Comparison of ENCODE assay signal across 15 cellular contexts in the genomic region with DNA sequence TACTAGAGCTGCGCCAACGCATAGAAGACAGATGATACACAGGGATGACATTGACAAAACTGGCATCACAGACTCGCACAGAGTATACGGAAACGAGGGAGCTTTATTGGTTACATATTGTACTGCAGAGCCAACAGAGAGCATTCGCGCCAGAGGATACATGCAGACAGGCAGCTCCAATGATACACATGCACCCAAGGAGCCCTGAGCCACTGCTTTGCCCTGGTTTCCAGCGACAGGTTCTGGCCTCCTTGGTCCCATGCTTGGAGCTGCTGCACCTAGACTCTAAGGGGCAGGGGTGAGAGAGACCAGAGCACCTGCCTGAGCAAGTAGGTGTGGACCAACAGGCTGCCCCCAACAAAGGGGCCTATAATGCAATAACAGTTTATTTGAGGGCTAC.
DNase-seq lines count a peak whose midpoint lies in the region; ATAC-seq and TF ChIP-seq lines count a peak whose summit lies in the region.
"Had no signal": no experiment of that assay in that cellular context is flagged by ENCODE, and none has a peak within 500 bp of the region (broad histone marks: within the 10 kb centered on the region; RNA-seq: fewer than 3 reads in every experiment).

No MANE protein-coding gene starts in this region.

- WGBS in endodermal cell (ENCODE audit: insufficient coverage in 1 of 2, insufficient read length in 1 of 2), 2 experiments: 95 to 97% methylated on average over 8 of the region's 8 CpGs

- H3K9ac ChIP-seq in endodermal cell (ENCODE audit: extremely low read depth, low read length, poor library complexity, severe bottlenecking): no peak overlapping the region
- H3K9ac ChIP-seq: GM23248 had no signal

- H3K9me3 Mint-ChIP-seq in endodermal cell: no peaks in the 10 kb centered on the region
- no peaks in the 10 kb centered on the region for H3K9me3 Mint-ChIP-seq in activated T-helper 1 cell treated with anti-CD3 and anti-CD28 coated beads, Interleukin-12 subunit alpha, Interleukin-12 subunit beta, Interleukin-2, Interleukin-4 antibody, amounts not matched to agents 30 ng/mL and 10 ng/mL and 1 ng/mL, durations not matched to agents 14 hours and 24 hours and 36 hours

- peak overlapping the region; percentile 43 for H3K27ac ChIP-seq in cardiac muscle cell
- no peak overlapping the region for H3K27ac ChIP-seq in left ventricle myocardium inferior (replicated peaks)
- H3K27ac ChIP-seq in VCaP: peak overlapping the region; percentile 89
- peak overlapping the region; percentile 8 for H3K27ac ChIP-seq in endodermal cell (ENCODE audit: low read depth, low read length)
- H3K27ac ChIP-seq: GM23248 had no signal

- no peaks in the 10 kb centered on the region for H3K4me1 Mint-ChIP-seq in endodermal cell
- H3K4me1 Mint-ChIP-seq in activated T-helper 1 cell treated with anti-CD3 and anti-CD28 coated beads, Interleukin-12 subunit alpha, Interleukin-12 subunit beta, Interleukin-2, Interleukin-4 antibody, amounts not matched to agents 30 ng/mL and 10 ng/mL and 1 ng/mL, durations not matched to agents 14 hours and 24 hours and 36 hours (ENCODE audit: low read depth): no peaks in the 10 kb centered on the region
- H3K4me1 Mint-ChIP-seq: CD14-positive monocyte had no signal

- H3K36me3 ChIP-seq in cardiac muscle cell (peaks cover 84% of the 10 kb centered on the region), left ventricle myocardium inferior (peaks cover 96% of the 10 kb centered on the region), endodermal cell (ENCODE audit: control insufficient read depth, insufficient read depth, low read length) (peaks cover 89% of the 10 kb centered on the region)

- no peaks in the 10 kb centered on the region for H3K27me3 ChIP-seq in cardiac muscle cell
- H3K27me3 ChIP-seq in left ventricle myocardium inferior (ENCODE audit: low read depth): no peaks in the 10 kb centered on the region
- no peaks in the 10 kb centered on the region for H3K27me3 ChIP-seq in endodermal cell (ENCODE audit: control insufficient read depth, insufficient read depth, low read length, poor library complexity, severe bottlenecking)

- H3K36me3 Mint-ChIP-seq in endodermal cell (ENCODE audit: low read depth): peaks cover 86% of the 10 kb centered on the region
- H3K36me3 Mint-ChIP-seq in activated T-helper 1 cell treated with anti-CD3 and anti-CD28 coated beads, Interleukin-12 subunit alpha, Interleukin-12 subunit beta, Interleukin-2, Interleukin-4 antibody, amounts not matched to agents 30 ng/mL and 10 ng/mL and 1 ng/mL, durations not matched to agents 14 hours and 24 hours and 36 hours (ENCODE audit: low read depth): peaks cover 63% of the 10 kb centered on the region

- H3K27me3 Mint-ChIP-seq in endodermal cell (ENCODE audit: insufficient read depth): no peaks in the 10 kb centered on the region
- H3K27me3 Mint-ChIP-seq in activated T-helper 1 cell treated with anti-CD3 and anti-CD28 coated beads, Interleukin-12 subunit alpha, Interleukin-12 subunit beta, Interleukin-2, Interleukin-4 antibody, amounts not matched to agents 30 ng/mL and 10 ng/mL and 1 ng/mL, durations not matched to agents 14 hours and 24 hours and 36 hours (ENCODE audit: insufficient read depth): no peaks in the 10 kb centered on the region

- H3K27ac Mint-ChIP-seq in endodermal cell: no peak overlapping the region
- H3K27ac Mint-ChIP-seq in activated T-helper 1 cell treated with anti-CD3 and anti-CD28 coated beads, Interleukin-12 subunit alpha, Interleukin-12 subunit beta, Interleukin-2, Interleukin-4 antibody, amounts not matched to agents 30 ng/mL and 10 ng/mL and 1 ng/mL, durations not matched to agents 14 hours and 24 hours and 36 hours: no peak overlapping the region

- H3K4me3 Mint-ChIP-seq in endodermal cell: no peak overlapping the region
- no peak overlapping the region for H3K4me3 Mint-ChIP-seq in activated T-helper 1 cell treated with anti-CD3 and anti-CD28 coated beads, Interleukin-12 subunit alpha, Interleukin-12 subunit beta, Interleukin-2, Interleukin-4 antibody, amounts not matched to agents 30 ng/mL and 10 ng/mL and 1 ng/mL, durations not matched to agents 14 hours and 24 hours and 36 hours
- H3K4me3 Mint-ChIP-seq: CD14-positive monocyte had no signal

- intact Hi-C loops in left ventricle myocardium inferior (cut with micrococcal nuclease): no loop called here
- intact Hi-C loops in activated T-helper 1 cell treated with anti-CD3 and anti-CD28 coated beads, Interleukin-12 subunit alpha, Interleukin-12 subunit beta, Interleukin-2, Interleukin-4 antibody, amounts not matched to agents 30 ng/mL and 10 ng/mL and 1 ng/mL, durations not matched to agents 14 hours and 24 hours and 36 hours (cut with micrococcal nuclease): no loop called here

- H3K9me3 ChIP-seq in cardiac muscle cell (ENCODE audit: low read depth) (no peaks in the 10 kb centered on the region), left ventricle myocardium inferior (replicated peaks) (no peaks in the 10 kb centered on the region), endodermal cell (ENCODE audit: control insufficient read depth, low read length) (no peaks in the 10 kb centered on the region)

- no peak for ATAC-seq in HG03095 (IDR thresholded peaks at IDR 0.05; ENCODE audit: unreplicated experiment)
- ATAC-seq: Right ventricle myocardium inferior had no signal

- H3K4me3 ChIP-seq in cardiac muscle cell (no peak overlapping the region), left ventricle myocardium inferior (no peak overlapping the region), endodermal cell (ENCODE audit: low read length) (no peak overlapping the region)
- H3K4me3 ChIP-seq: GM23248 had no signal

- DNase-seq in cardiac muscle cell (ENCODE audit: low read depth in 1 of 2, low spot score in 1 of 2) (no peak), left ventricle myocardium inferior (no peak), endodermal cell (no peak), putamen (ENCODE audit: low spot score) (peak; percentile 32), T-helper 9 cell (no peak)
- DNase-seq in activated T-helper 1 cell treated with anti-CD3 and anti-CD28 coated beads, Interleukin-12 subunit alpha, Interleukin-12 subunit beta, Interleukin-2, Interleukin-4 antibody, amounts not matched to agents 30 ng/mL and 10 ng/mL and 1 ng/mL, durations not matched to agents 14 hours and 24 hours and 36 hours (ENCODE audit: low spot score): no peak
- DNase-seq: DMS79 treated with DMSO at 0.1 percent for 48 hours, GM23248, NCI-H1105 treated with DMSO at 0.1 percent for 48 hours, NCI-H187, NCI-H446 had no signal

- H3K4me1 ChIP-seq in cardiac muscle cell (ENCODE audit: low read depth) (no peaks in the 10 kb centered on the region), left ventricle myocardium inferior (peaks cover 26% of the 10 kb centered on the region), endodermal cell (ENCODE audit: control insufficient read depth, insufficient read depth, low read length) (no peaks in the 10 kb centered on the region)

- TF ChIP-seq CTCF in cardiac muscle cell (IDR thresholded peaks at IDR 0.05; ENCODE audit: low read depth, low read length) (no peak), left ventricle myocardium inferior (IDR thresholded peaks at IDR 0.05; ENCODE audit: borderline replicate concordance) (no peak), VCaP (conservative IDR thresholded peaks at IDR 0.05) (no peak), endodermal cell (conservative IDR thresholded peaks at IDR 0.05) (no peak)
